Comparison of ENCODE assay signal across 12 cellular contexts in genomic region chr3:175378348-175378747, GRCh38.
DNase-seq lines count a peak whose midpoint lies in the region; ATAC-seq and TF ChIP-seq lines count a peak whose summit lies in the region.
"Had no signal": no experiment of that assay in that cellular context is flagged by ENCODE, and none has a peak within 500 bp of the region (broad histone marks: within the 10 kb centered on the region; RNA-seq: fewer than 3 reads in every experiment).

No MANE protein-coding gene starts in this region.

- H3K4me3 ChIP-seq in MM.1S (ENCODE audit: low read length) (no peak overlapping the region), prostate gland (no peak overlapping the region)
- no peak overlapping the region for H3K4me3 ChIP-seq in effector memory CD4-positive, alpha-beta T cell (ENCODE audit: insufficient read depth, low read depth, low read length, poor library complexity, severe bottlenecking)
- H3K4me3 ChIP-seq: suprapubic skin had no signal

- H3K27ac ChIP-seq in MM.1S (ENCODE audit: low read length) (0 out of 2 replicates have a peak overlapping the region, but pooled peaks have one; percentile 4), prostate gland (no peak overlapping the region)
- no peak overlapping the region for H3K27ac ChIP-seq in effector memory CD4-positive, alpha-beta T cell (ENCODE audit: insufficient read depth, low read length, poor library complexity, severe bottlenecking)
- H3K27ac ChIP-seq: suprapubic skin had no signal

- TF ChIP-seq CTCF in MM.1S (IDR thresholded peaks at IDR 0.05; ENCODE audit: low read length) (no peak), GM20000 (IDR thresholded peaks at IDR 0.05; ENCODE audit: extremely low read depth, missing control alignments) (no peak), prostate gland (IDR thresholded peaks at IDR 0.05) (no peak)

- DNase-seq in DMS53 (lab: John Stamatoyannopoulos, UW) (peak; percentile 84), MM.1S (peak; percentile 54), GM20000 (ENCODE audit: low spot score) (no peak), prostate gland (ENCODE audit: low spot score) (no peak)
- no peak for DNase-seq in effector memory CD4-positive, alpha-beta T cell
- DNase-seq: anterior cingulate cortex, H7, naive B cell had no signal

- ATAC-seq in GM19025 (IDR thresholded peaks at IDR 0.05; ENCODE audit: low read depth, unreplicated experiment): peak; percentile 58
- peak; percentile 62 for ATAC-seq in HG02943 (IDR thresholded peaks at IDR 0.05; ENCODE audit: low read depth, unreplicated experiment)
- no peak for ATAC-seq in GM21381 (IDR thresholded peaks at IDR 0.05; ENCODE audit: unreplicated experiment)

- no peaks in the 10 kb centered on the region for H3K9me3 ChIP-seq in MM.1S (replicated peaks; ENCODE audit: insufficient read depth, low read length)
- H3K9me3 ChIP-seq in effector memory CD4-positive, alpha-beta T cell (ENCODE audit: control insufficient read depth, low read length): no peaks in the 10 kb centered on the region
- H3K9me3 ChIP-seq in prostate gland: no peaks in the 10 kb centered on the region
- H3K9me3 ChIP-seq: suprapubic skin had no signal

- H3K36me3 ChIP-seq in MM.1S (replicated peaks; ENCODE audit: insufficient read depth, low read length) (no peaks in the 10 kb centered on the region), prostate gland (no peaks in the 10 kb centered on the region)
- no peaks in the 10 kb centered on the region for H3K36me3 ChIP-seq in effector memory CD4-positive, alpha-beta T cell (ENCODE audit: control insufficient read depth, insufficient read depth, low read length)
- H3K36me3 ChIP-seq: suprapubic skin had no signal

- intact Hi-C loops in prostate gland (cut with DNase I): no loop called here

- peaks cover 13% of the 10 kb centered on the region for H3K4me1 ChIP-seq in MM.1S (ENCODE audit: low read length)
- no peaks in the 10 kb centered on the region for H3K4me1 ChIP-seq in effector memory CD4-positive, alpha-beta T cell (ENCODE audit: control insufficient read depth, insufficient read depth, low read length, poor library complexity, severe bottlenecking)
- no peaks in the 10 kb centered on the region for H3K4me1 ChIP-seq in prostate gland (replicated peaks)
- H3K4me1 ChIP-seq: suprapubic skin had no signal

- no peaks in the 10 kb centered on the region for H3F3A ChIP-seq in MM.1S (ENCODE audit: insufficient read depth, low read length)

- H4K20me1 ChIP-seq in MM.1S (ENCODE audit: insufficient read depth, low read length): no peaks in the 10 kb centered on the region

- H3K4me2 ChIP-seq in MM.1S (ENCODE audit: low read depth, low read length): peak overlapping the region; percentile 24

- 91% methylated on average over 2 of the region's 2 CpGs for WGBS in prostate gland

- no peaks in the 10 kb centered on the region for H3K27me3 ChIP-seq in MM.1S (replicated peaks; ENCODE audit: insufficient read depth, low read length)
- H3K27me3 ChIP-seq in effector memory CD4-positive, alpha-beta T cell (replicated peaks; ENCODE audit: control insufficient read depth, insufficient read depth, low read length, poor library complexity, severe bottlenecking): no peaks in the 10 kb centered on the region
- no peaks in the 10 kb centered on the region for H3K27me3 ChIP-seq in prostate gland (replicated peaks; ENCODE audit: insufficient read depth)
- H3K27me3 ChIP-seq: suprapubic skin had no signal

- peak overlapping the region; percentile 49 for H2AFZ ChIP-seq in MM.1S (ENCODE audit: low read length)

- TF ChIP-seq POLR2A in prostate gland (IDR thresholded peaks at IDR 0.05): no peak

- no peak overlapping the region for H3K9ac ChIP-seq in MM.1S (ENCODE audit: low read length)

- no peaks in the 10 kb centered on the region for H3K9me2 ChIP-seq in MM.1S (replicated peaks; ENCODE audit: insufficient read depth, low read length)

- no peaks in the 10 kb centered on the region for H3K79me2 ChIP-seq in MM.1S (ENCODE audit: low read length)

Comparison
In these comparisons a context has a peak if more than half of its experiments do, and no peak if none do; other contexts are left out.
1. DNase-seq: peak in DMS53 (single experiment) and MM.1S (single experiment); none in GM20000 (single experiment), effector memory CD4-positive, alpha-beta T cell (0 of 3) and prostate gland (single experiment).